Comparison of ENCODE assay signal across 23 cellular contexts in the genomic region with DNA sequence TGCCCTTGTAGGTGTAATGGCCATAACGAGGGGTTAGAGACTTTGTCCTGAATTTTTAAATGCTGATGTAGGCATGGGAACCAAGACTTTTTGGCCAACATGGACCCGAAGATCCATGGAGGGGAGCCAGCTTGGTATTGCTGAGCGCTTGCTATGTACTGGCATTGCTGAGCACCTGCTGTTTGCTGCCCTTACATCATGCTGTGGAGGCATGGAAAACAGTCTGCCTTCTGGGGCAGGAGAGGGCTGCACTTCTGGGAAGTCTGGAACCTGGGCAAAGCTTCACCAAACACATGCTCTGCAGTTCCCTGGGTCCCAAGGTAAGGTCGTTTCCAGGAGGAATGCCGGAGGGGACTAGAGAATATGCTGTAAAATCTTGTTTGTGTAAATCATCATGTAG.
"Had no signal": no experiment of that assay in that cellular context is flagged by ENCODE, and none has a peak within 500 bp of the region (broad histone marks: within the 10 kb centered on the region; RNA-seq: fewer than 3 reads in every experiment).

No MANE protein-coding gene starts in this region.

- H3K9me3 Mint-ChIP-seq: activated naive CD4-positive, alpha-beta T cell treated with anti-CD3 and anti-CD28 coated beads, Interleukin-2, amount 50 U/mL, for 72 hours; dendritic cell treated with granulocyte-macrophage colony-stimulating factor and Interleukin-4, amounts not matched to agents 40 ng/mL and 50 ng/mL, for 4 days; stimulated activated effector memory CD8-positive, alpha-beta T cell treated with anti-CD3 and anti-CD28 coated beads, Interleukin-12 subunit alpha, Interleukin-12 subunit beta, amount 100 ng/mL, for 72 hours had no signal

- H3K4me1 ChIP-seq: heart left ventricle, right lobe of liver, stomach, suprapubic skin, tibial nerve had no signal

- H3K27me3 ChIP-seq: brain microvascular endothelial cell, heart left ventricle, right lobe of liver, stomach, suprapubic skin, tibial nerve had no signal

- DNase-seq: activated CD4-positive, alpha-beta T cell treated with anti-CD3 and anti-CD28 coated beads for 1 hour; activated CD4-positive, alpha-beta T cell treated with anti-CD3 and anti-CD28 coated beads, Interleukin-2, amount 50 U/mL, for 1 hour; activated T-cell treated with anti-CD3 and anti-CD28 coated beads, Interleukin-2, amount 50 U/mL, for 1 hour; aorta; brain microvascular endothelial cell; caudate nucleus; effector CD4-positive, alpha-beta T cell; heart left ventricle; left ventricle myocardium superior; mucosa of descending colon; occipital lobe; right lobe of liver; small intestine; stimulated activated CD4-positive, alpha-beta T cell treated with anti-CD3 and anti-CD28 coated beads, Interleukin-2, amount 100 ng/mL, for 24 hours; stomach had no signal

- H3K4me3 ChIP-seq: heart left ventricle, mucosa of descending colon, right lobe of liver, stomach, suprapubic skin, tibial nerve had no signal

- H3K27ac ChIP-seq: heart left ventricle, right lobe of liver, stomach, suprapubic skin, tibial nerve had no signal

- H3K4me3 Mint-ChIP-seq: dendritic cell treated with granulocyte-macrophage colony-stimulating factor and Interleukin-4, amounts not matched to agents 40 ng/mL and 50 ng/mL, for 4 days; stimulated activated effector memory CD8-positive, alpha-beta T cell treated with anti-CD3 and anti-CD28 coated beads, Interleukin-12 subunit alpha, Interleukin-12 subunit beta, amount 100 ng/mL, for 72 hours had no signal

- ATAC-seq: activated naive CD4-positive, alpha-beta T cell treated with anti-CD3 and anti-CD28 coated beads, Interleukin-2, amount 50 U/mL, for 72 hours; esophagus mucosa; heart left ventricle; left ventricle myocardium superior; mucosa of descending colon; right lobe of liver; stimulated activated effector memory CD8-positive, alpha-beta T cell treated with anti-CD3 and anti-CD28 coated beads, Interleukin-12 subunit alpha, Interleukin-12 subunit beta, amount 100 ng/mL, for 72 hours had no signal

- H3K9me3 ChIP-seq: heart left ventricle, mucosa of descending colon, right lobe of liver, stomach, suprapubic skin, tibial nerve had no signal

- FAIRE-seq: islet of Langerhans, small intestine, TTC549 had no signal

- H3K27me3 Mint-ChIP-seq: dendritic cell treated with granulocyte-macrophage colony-stimulating factor and Interleukin-4, amounts not matched to agents 40 ng/mL and 50 ng/mL, for 4 days had no signal

- H3K4me1 Mint-ChIP-seq: stimulated activated effector memory CD8-positive, alpha-beta T cell treated with anti-CD3 and anti-CD28 coated beads, Interleukin-12 subunit alpha, Interleukin-12 subunit beta, amount 100 ng/mL, for 72 hours had no signal

- H3K27ac Mint-ChIP-seq: activated naive CD4-positive, alpha-beta T cell treated with anti-CD3 and anti-CD28 coated beads, Interleukin-2, amount 50 U/mL, for 72 hours; dendritic cell treated with granulocyte-macrophage colony-stimulating factor and Interleukin-4, amounts not matched to agents 40 ng/mL and 50 ng/mL, for 4 days; stimulated activated effector memory CD8-positive, alpha-beta T cell treated with anti-CD3 and anti-CD28 coated beads, Interleukin-12 subunit alpha, Interleukin-12 subunit beta, amount 100 ng/mL, for 72 hours had no signal

- H3K36me3 Mint-ChIP-seq: activated naive CD4-positive, alpha-beta T cell treated with anti-CD3 and anti-CD28 coated beads, Interleukin-2, amount 50 U/mL, for 72 hours; stimulated activated effector memory CD8-positive, alpha-beta T cell treated with anti-CD3 and anti-CD28 coated beads, Interleukin-12 subunit alpha, Interleukin-12 subunit beta, amount 100 ng/mL, for 72 hours had no signal

- H3K36me3 ChIP-seq: brain microvascular endothelial cell, heart left ventricle, right lobe of liver, stomach, suprapubic skin, tibial nerve had no signal
